Comparison of ENCODE assay signal across 11 cellular contexts in the genomic region with DNA sequence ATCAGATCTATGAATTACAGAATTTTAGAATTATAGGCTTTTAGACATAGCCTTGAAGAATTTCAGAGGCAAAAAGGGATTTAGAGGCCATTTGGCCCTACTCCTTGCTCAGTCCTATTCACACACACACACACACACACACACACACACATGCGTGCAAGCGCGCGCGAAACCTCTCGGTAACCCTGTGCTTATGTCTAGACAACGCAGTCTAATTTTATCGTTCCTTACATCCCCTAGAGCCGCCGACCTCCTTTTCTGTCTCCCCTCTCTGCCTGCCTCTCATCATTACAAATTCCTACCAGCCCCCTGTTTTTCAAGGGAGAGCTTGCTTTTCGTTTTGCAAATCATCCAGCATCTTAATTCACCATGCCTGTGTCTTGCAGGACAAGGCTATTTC.
"Had no signal": no experiment of that assay in that cellular context is flagged by ENCODE, and none has a peak within 500 bp of the region (broad histone marks: within the 10 kb centered on the region; RNA-seq: fewer than 3 reads in every experiment).

No MANE protein-coding gene starts in this region.

- H3K27me3 ChIP-seq: ovary, vagina had no signal

- H3K27ac Mint-ChIP-seq: activated CD4-positive, alpha-beta memory T cell treated with anti-CD3 and anti-CD28 coated beads, Interleukin-2, amount 10 ng/mL, durations not matched to agents 7 days and 5 days; memory B cell; T-helper 1 cell treated with Interleukin-12 subunit alpha and Interleukin-12 subunit beta and Interleukin-4 antibody, amounts not matched to agents 30 μg/mL and 1 μg/mL, for 36 hours had no signal

- DNase-seq: activated CD4-positive, alpha-beta memory T cell treated with anti-CD3 and anti-CD28 coated beads, Interleukin-2, amount 10 ng/mL, durations not matched to agents 7 days and 5 days; activated naive CD4-positive, alpha-beta T cell; dorsolateral prefrontal cortex; left ventricle myocardium superior; ovary; stimulated activated CD4-positive, alpha-beta T cell treated with anti-CD3 and anti-CD28 coated beads, Interleukin-12 subunit alpha, Interleukin-12 subunit beta, amount 100 ng/mL, for 4 hours; WERI-Rb-1 had no signal

- H3K27ac ChIP-seq: dorsolateral prefrontal cortex, ovary, vagina, WERI-Rb-1 had no signal

- H3K4me1 Mint-ChIP-seq: activated CD4-positive, alpha-beta memory T cell treated with anti-CD3 and anti-CD28 coated beads, Interleukin-2, amount 10 ng/mL, durations not matched to agents 7 days and 5 days; memory B cell had no signal

- H3K4me3 Mint-ChIP-seq: activated CD4-positive, alpha-beta memory T cell treated with anti-CD3 and anti-CD28 coated beads, Interleukin-2, amount 10 ng/mL, durations not matched to agents 7 days and 5 days; memory B cell; T-helper 1 cell treated with Interleukin-12 subunit alpha and Interleukin-12 subunit beta and Interleukin-4 antibody, amounts not matched to agents 30 μg/mL and 1 μg/mL, for 36 hours had no signal

- ATAC-seq: esophagus mucosa, left ventricle myocardium superior had no signal

- H3K36me3 ChIP-seq: ovary, vagina, WERI-Rb-1 had no signal

- H3K9me3 ChIP-seq: ovary, vagina had no signal

- H3K4me3 ChIP-seq: dorsolateral prefrontal cortex, ovary, vagina had no signal

- H3K9me3 Mint-ChIP-seq: activated CD4-positive, alpha-beta memory T cell treated with anti-CD3 and anti-CD28 coated beads, Interleukin-2, amount 10 ng/mL, durations not matched to agents 7 days and 5 days; T-helper 1 cell treated with Interleukin-12 subunit alpha and Interleukin-12 subunit beta and Interleukin-4 antibody, amounts not matched to agents 30 μg/mL and 1 μg/mL, for 36 hours had no signal

- H3K4me1 ChIP-seq: vagina had no signal

- H3K36me3 Mint-ChIP-seq: memory B cell had no signal
